Comparison of ENCODE assay signal across 28 cellular contexts in the genomic region with DNA sequence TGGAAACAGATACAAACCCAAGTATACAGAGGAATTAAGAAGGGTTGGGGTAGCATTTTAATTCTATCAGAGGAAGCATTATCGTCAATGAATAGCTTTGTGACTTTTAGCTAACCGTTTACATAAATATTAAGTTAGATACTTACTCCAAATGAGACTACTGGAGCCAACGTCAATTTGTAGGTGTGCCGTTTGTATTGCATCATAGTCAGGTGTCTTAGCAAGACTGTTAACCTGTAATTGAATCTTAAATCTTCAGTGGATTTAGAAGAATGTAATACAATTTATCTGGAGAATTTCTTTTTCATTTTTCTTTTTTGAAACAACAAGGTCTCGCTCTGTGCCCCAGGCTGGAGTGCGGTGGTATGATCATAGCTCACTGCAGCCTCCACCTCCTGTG.
"Had no signal": no experiment of that assay in that cellular context is flagged by ENCODE, and none has a peak within 500 bp of the region (broad histone marks: within the 10 kb centered on the region; RNA-seq: fewer than 3 reads in every experiment).

No MANE protein-coding gene starts in this region.

- H3K27me3 Mint-ChIP-seq: activated naive CD4-positive, alpha-beta T cell treated with anti-CD3 and anti-CD28 coated beads, Interleukin-2, amount 50 U/mL, for 24 hours; central memory CD8-positive, alpha-beta T cell had no signal

- H3K9ac ChIP-seq: SK-N-SH had no signal

- H3K9me3 ChIP-seq: ascending aorta, body of pancreas, MG63, SJCRH30, SK-N-SH had no signal

- H3K4me2 ChIP-seq: SK-N-SH had no signal

- DNase-seq: activated CD4-positive, alpha-beta T cell treated with anti-CD3 and anti-CD28 coated beads for 48 hours; activated CD4-positive, alpha-beta T cell treated with anti-CD3 and anti-CD28 coated beads, Interleukin-2, amount 50 U/mL, for 4 hours; activated CD8-positive, alpha-beta memory T cell treated with anti-CD3 and anti-CD28 coated beads, Interleukin-2, amount 50 U/mL, for 48 hours; activated CD8-positive, alpha-beta T cell treated with anti-CD3 and anti-CD28 coated beads, Interleukin-2, amount 10 ng/mL, durations not matched to agents 7 days and 5 days; activated effector memory CD4-positive, alpha-beta T cell treated with Interleukin-2 at 50 U/mL for 16 hours; activated naive CD4-positive, alpha-beta T cell; activated T-cell treated with anti-CD3 and anti-CD28 coated beads, Interleukin-2, amount 50 U/mL, for 1 hour; body of pancreas; MG63; MV-4-11; NCI-H1092 treated with DMSO at 0.1 percent for 48 hours; NCI-H1417 treated with DMSO at 0.1 percent for 48 hours; NCI-H1694 treated with DMSO at 0.1 percent for 48 hours; NCI-H2081; NCI-H446 treated with DMSO at 0.1 percent for 48 hours; NCI-H524 treated with DMSO at 0.1 percent for 48 hours; NCI-H82; Right ventricle myocardium superior; RPMI8226; SJCRH30; SK-N-SH; T-helper 1 cell had no signal

- H3K27ac Mint-ChIP-seq: activated CD8-positive, alpha-beta T cell treated with anti-CD3 and anti-CD28 coated beads, Interleukin-2, amount 10 ng/mL, durations not matched to agents 7 days and 5 days had no signal

- H3K4me3 ChIP-seq: ascending aorta, body of pancreas, MG63, SJCRH30 had no signal

- FAIRE-seq: bronchial epithelial cell had no signal

- H3K36me3 ChIP-seq: ascending aorta, MG63, SJCRH30 had no signal

- H3K4me1 ChIP-seq: SJCRH30 had no signal

- H3K27ac ChIP-seq: body of pancreas, SJCRH30 had no signal

- ATAC-seq: activated CD4-positive, CD25-positive, alpha-beta regulatory T cell treated with anti-CD3 and anti-CD28 coated beads, Interleukin-2, amount 50 U/mL, for 24 hours; activated CD8-positive, alpha-beta T cell treated with anti-CD3 and anti-CD28 coated beads, Interleukin-2, amount 10 ng/mL, durations not matched to agents 7 days and 5 days; body of pancreas; Panc1 had no signal

- H3K9me3 Mint-ChIP-seq: activated naive CD4-positive, alpha-beta T cell treated with anti-CD3 and anti-CD28 coated beads, Interleukin-2, amount 50 U/mL, for 24 hours; central memory CD8-positive, alpha-beta T cell had no signal

- H3K4me3 Mint-ChIP-seq: activated CD8-positive, alpha-beta T cell treated with anti-CD3 and anti-CD28 coated beads, Interleukin-2, amount 10 ng/mL, durations not matched to agents 7 days and 5 days; activated naive CD4-positive, alpha-beta T cell treated with anti-CD3 and anti-CD28 coated beads, Interleukin-2, amount 50 U/mL, for 24 hours; central memory CD8-positive, alpha-beta T cell had no signal

- H3K27me3 ChIP-seq: ascending aorta, body of pancreas, MG63, SJCRH30 had no signal
